Comparison of ENCODE assay signal across 8 cellular contexts in the genomic region with DNA sequence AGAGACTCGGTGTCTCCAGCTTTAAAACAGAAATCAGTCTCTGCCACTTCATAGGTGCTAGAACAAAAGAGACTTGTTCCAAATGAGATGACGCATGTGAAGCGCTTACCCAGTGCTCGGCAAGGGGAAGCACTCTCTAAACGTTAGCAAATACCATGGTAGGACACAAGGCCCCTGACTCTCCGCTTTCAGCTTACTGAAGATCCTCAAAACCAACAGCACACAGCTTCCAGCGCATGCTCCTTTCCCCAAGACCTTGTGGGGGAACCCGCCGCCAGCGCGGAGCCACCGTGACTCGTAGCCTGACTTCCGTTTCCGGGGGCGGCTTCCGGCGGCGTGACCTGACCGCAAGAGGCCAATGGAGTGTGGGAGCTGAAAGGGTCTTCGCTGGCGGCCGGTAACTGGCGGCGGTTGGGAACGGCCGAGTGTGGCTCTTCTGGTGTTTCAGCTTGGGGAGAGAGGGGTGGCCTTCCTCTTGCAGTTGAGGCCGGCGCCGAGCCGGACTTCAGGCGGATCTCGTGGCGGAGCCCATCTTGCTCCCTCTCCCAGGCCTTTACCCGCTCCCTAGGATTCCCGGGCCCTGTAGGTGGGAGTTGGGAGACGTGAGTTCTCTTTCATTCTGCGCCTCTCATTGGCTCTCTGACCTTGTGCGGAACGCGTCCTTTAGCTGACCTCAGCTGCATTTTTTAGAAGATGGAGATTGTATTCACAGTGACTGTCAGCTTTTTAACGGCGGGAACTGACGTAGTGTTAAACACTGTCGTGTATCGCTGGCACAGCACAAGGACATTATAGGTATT. TPM values are rescaled to one million over a fixed set of nuclear protein-coding genes. Genes with fewer than 3 reads are reported as not detected.
DNase-seq lines count a peak whose midpoint lies in the region; ATAC-seq and TF ChIP-seq lines count a peak whose summit lies in the region.

A gene with protein sequence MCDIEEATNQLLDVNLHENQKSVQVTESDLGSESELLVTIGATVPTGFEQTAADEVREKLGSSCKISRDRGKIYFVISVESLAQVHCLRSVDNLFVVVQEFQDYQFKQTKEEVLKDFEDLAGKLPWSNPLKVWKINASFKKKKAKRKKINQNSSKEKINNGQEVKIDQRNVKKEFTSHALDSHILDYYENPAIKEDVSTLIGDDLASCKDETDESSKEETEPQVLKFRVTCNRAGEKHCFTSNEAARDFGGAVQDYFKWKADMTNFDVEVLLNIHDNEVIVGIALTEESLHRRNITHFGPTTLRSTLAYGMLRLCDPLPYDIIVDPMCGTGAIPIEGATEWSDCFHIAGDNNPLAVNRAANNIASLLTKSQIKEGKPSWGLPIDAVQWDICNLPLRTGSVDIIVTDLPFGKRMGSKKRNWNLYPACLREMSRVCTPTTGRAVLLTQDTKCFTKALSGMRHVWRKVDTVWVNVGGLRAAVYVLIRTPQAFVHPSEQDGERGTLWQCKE (plus strand): TSS at position 324 of the 800 bp plus-strand sequence. CDS start 2,015 bp downstream, outside the sequence.

- H3K4me2 ChIP-seq in OCI-LY3 (ENCODE audit: low read length) = peak within 1 kb of the TSS; percentile 84

- peak; percentile 98 for ATAC-seq in GM21381 (IDR thresholded peaks at IDR 0.05; ENCODE audit: unreplicated experiment)

- H3K4me1 ChIP-seq in OCI-LY3 (ENCODE audit: low read length) = peaks cover 7% of the 10 kb centered on the region; the same call in 1 of the 2 replicates

- peaks cover 35% of the 10 kb centered on the region for H3K79me2 ChIP-seq in OCI-LY3 (ENCODE audit: low read length)

- H3K9ac ChIP-seq in OCI-LY3 (ENCODE audit: low read length) = peak within 1 kb of the TSS; percentile 88

- peak; percentile 91 for DNase-seq in Caki2 (ENCODE audit: low read depth)
- DNase-seq in HUDEP-2 (lab: John Stamatoyannopoulos, UW; ENCODE audit: unreplicated experiment in 76 of 76) = peak in 75 of 76 experiments; percentile 11 to 91 (median 78)
- peak; percentile 96 for DNase-seq in activated CD8-positive, alpha-beta memory T cell treated with anti-CD3 and anti-CD28 coated beads, Interleukin-2, amount 50 U/mL, for 48 hours
- DNase-seq in epidermal melanocyte (ENCODE audit: insufficient read length, low spot score) = peak; percentile 83
- DNase-seq in middle frontal gyrus (ENCODE audit: extremely low spot score, low spot score) = peak; percentile 87
- DNase-seq in stimulated activated CD8-positive, alpha-beta memory T cell treated with anti-CD3 and anti-CD28 coated beads, Interleukin-4, amount 100 ng/mL, for 1 hour (ENCODE audit: low read depth in 2 of 2, low spot score in 1 of 2) = peak; percentile 80 to 88

- in situ Hi-C loops in Caki2 (cut with HindIII; ENCODE audit: low pct_unique_long_range_greater_than_20kb, low sequenced_read_pairs) = no loop called here

- no peaks in the 10 kb centered on the region for H3K27me3 ChIP-seq in OCI-LY3 (ENCODE audit: low read depth, low read length)

- no peaks in the 10 kb centered on the region for H4K20me1 ChIP-seq in OCI-LY3 (ENCODE audit: insufficient read depth, low read length)

- TF ChIP-seq CTCF in OCI-LY3 (IDR thresholded peaks at IDR 0.05; ENCODE audit: low read depth, low read length) = no peak

- peak within 1 kb of the TSS; percentile 88 for H3K4me3 ChIP-seq in OCI-LY3 (ENCODE audit: low read length)

- no peaks in the 10 kb centered on the region for H3K9me3 ChIP-seq in OCI-LY3 (ENCODE audit: insufficient read depth, low read length)

- peaks cover 29% of the 10 kb centered on the region for H3K36me3 ChIP-seq in OCI-LY3 (replicated peaks; ENCODE audit: low read depth, low read length)

- peak within 1 kb of the TSS; percentile 57 for H2AFZ ChIP-seq in OCI-LY3 (ENCODE audit: low read depth, low read length)

- peak within 1 kb of the TSS; percentile 76 for H3K27ac ChIP-seq in OCI-LY3 (ENCODE audit: low read length)

RNA-seq across cellular contexts. Expression of the gene that starts here (rescaled TPM):
- total RNA-seq in Caki2 (2014; rRNA removed; shearing (Covaris generic); ENCODE audit: low replicate concordance) = 25.7 and 28.1 TPM in 2 replicates

Comparison
In these comparisons a context has a peak if more than half of its experiments do, and no peak if none do; other contexts are left out.
1. Peak in every context shown above with its lines: DNase-seq, ATAC-seq, H3K4me3 ChIP-seq and H3K27ac ChIP-seq.